ENCODE assay signal across 21 cellular contexts in genomic region chr12:63875703-63876102, GRCh38.
DNase-seq lines count a peak whose midpoint lies in the region; TF ChIP-seq lines count a peak whose summit lies in the region.
"Had no signal": no experiment of that assay in that cellular context is flagged by ENCODE, and none has a peak within 500 bp of the region (broad histone marks: within the 10 kb centered on the region; RNA-seq: fewer than 3 reads in every experiment).

No MANE protein-coding gene starts in this region.

- H3K36me3 ChIP-seq in SK-N-MC (ENCODE audit: insufficient read depth, low read length) (no peaks in the 10 kb centered on the region), parathyroid adenoma (ENCODE audit: control insufficient read depth, insufficient read depth, low read length) (no peaks in the 10 kb centered on the region)

- H3K27me3 ChIP-seq in parathyroid adenoma (ENCODE audit: control insufficient read depth, insufficient read depth, low read length) = no peaks in the 10 kb centered on the region

- H3K9ac ChIP-seq in SK-N-MC (ENCODE audit: insufficient read length) (peak overlapping the region; percentile 49), parathyroid adenoma (no peak overlapping the region)

- POLR2A ChIA-PET in HEK293T (lab: Yijun Ruan, JAX) = no interaction called here

- H3K4me3 ChIP-seq in SK-N-MC (peak overlapping the region; percentile 54), parathyroid adenoma (ENCODE audit: low read depth, low read length) (peak overlapping the region; percentile 31)
- H3K4me3 ChIP-seq: K562 had no signal

- no peak for TF ChIP-seq CTCF in parathyroid adenoma (IDR thresholded peaks at IDR 0.05)

- CTCF ChIA-PET in HEK293T (lab: Yijun Ruan, JAX) = no interaction called here

- H3K27ac ChIP-seq in SK-N-MC (peak overlapping the region; percentile 70), parathyroid adenoma (peak overlapping the region; percentile 76)

- H2AFZ ChIP-seq in parathyroid adenoma = no peak overlapping the region

- DNase-seq in HEK293T (ENCODE audit: extremely low spot score) = no peak
- no peak for DNase-seq in SK-N-MC (ENCODE audit: low read depth, low spot score)
- DNase-seq in fibroblast of gingiva (ENCODE audit: low read depth) = peak; percentile 25
- DNase-seq in DMS114 treated with DMSO at 0.1 percent for 48 hours (lab: John Stamatoyannopoulos, UW; ENCODE audit: unreplicated experiment) = no peak
- DNase-seq in GF-D8 (lab: John Stamatoyannopoulos, UW) = no peak
- DNase-seq in NCI-H524 treated with DMSO at 0.1 percent for 48 hours (lab: John Stamatoyannopoulos, UW) = no peak
- DNase-seq: C1 segment of cervical spinal cord; Caco-2; CD4-positive, alpha-beta memory T cell; DMS79; EL; GDM1; HCEC 1CT; NCI-H1105 treated with DMSO at 0.1 percent for 48 hours; NCI-H146; NCI-H1930; NCI-H446 treated with DMSO at 0.1 percent for 48 hours; NCI-H69; T-cell had no signal

- H3K4me1 ChIP-seq in parathyroid adenoma = peaks cover 29% of the 10 kb centered on the region

- no peaks in the 10 kb centered on the region for H3K9me3 ChIP-seq in SK-N-MC (ENCODE audit: low read depth, low read length)
- no peaks in the 10 kb centered on the region for H3K9me3 ChIP-seq in parathyroid adenoma (ENCODE audit: control insufficient read depth, low read length)
- H3K9me3 ChIP-seq: Caco-2 had no signal

- H3K4me2 ChIP-seq in parathyroid adenoma (ENCODE audit: low read length) = peak overlapping the region; percentile 27

- H3K79me2 ChIP-seq in parathyroid adenoma = peaks cover 22% of the 10 kb centered on the region

TF ChIP-seq in HEK293T, 16 proteins besides CTCF, POLR2A, EP300 and RAD21:
- TF ChIP-seq PKNOX1 (IDR thresholded peaks at IDR 0.05) (peak; percentile 70), ZNF384 (IDR thresholded peaks at IDR 0.05) (no peak)
